In the genomic region with DNA sequence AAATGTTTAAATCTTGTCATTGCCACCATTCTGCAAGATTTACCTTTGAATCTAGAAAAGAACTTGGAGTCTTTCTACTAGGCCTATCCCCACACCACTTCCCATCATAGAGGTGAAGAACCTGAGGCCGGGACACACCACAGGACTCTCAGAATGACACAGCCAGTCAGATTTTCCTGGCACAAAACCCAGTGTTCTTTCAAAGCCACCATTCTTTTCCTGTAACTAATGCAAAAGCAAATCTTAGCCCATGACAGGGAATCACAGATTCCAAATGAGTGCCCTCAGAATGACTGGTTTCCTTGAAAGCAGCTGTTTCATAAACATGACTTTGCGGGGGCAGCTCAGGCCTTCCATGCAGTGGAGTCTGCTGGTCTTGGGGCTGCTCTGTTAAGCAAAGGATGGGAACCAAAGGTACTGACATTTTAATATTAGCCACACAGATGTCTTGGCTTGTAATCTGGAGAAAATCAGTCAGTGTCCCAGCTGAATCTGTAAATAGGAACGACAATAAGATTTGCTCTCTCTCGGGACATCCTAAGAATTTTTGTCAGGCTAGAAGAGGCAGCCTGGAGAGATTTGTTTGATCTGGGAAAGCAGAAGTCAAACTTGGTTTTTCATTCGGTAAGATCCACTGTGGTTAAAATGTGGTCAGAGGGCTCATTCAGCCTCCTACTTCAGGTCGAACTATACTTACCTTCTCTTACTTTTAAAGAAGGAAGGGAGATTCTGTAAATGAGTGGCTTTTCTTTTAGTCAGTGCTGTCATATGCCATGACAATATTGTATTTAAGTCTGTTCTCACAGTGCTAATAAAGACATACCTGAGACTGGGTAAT, we compare ENCODE assay signal across 8 cellular contexts.
A peak's percentile ranks its signal among the peaks of the same experiment; 100 is the strongest.
DNase-seq lines count a peak whose midpoint lies in the region; ATAC-seq and TF ChIP-seq lines count a peak whose summit lies in the region.

No MANE protein-coding gene starts in this region.

- no peak overlapping the region for H4K8ac ChIP-seq in mesenchymal stem cell (ENCODE audit: low read length)

- H2BK12ac ChIP-seq in mesenchymal stem cell (ENCODE audit: low read length in 2 of 2): no peak overlapping the region

- H3K9me3 ChIP-seq in PC-3 (ENCODE audit: low read length) (no peaks in the 10 kb centered on the region), mesenchymal stem cell (ENCODE audit: control insufficient read depth, low read length) (no peaks in the 10 kb centered on the region)

- H3K9ac ChIP-seq in PC-3 (ENCODE audit: low read length) (no peak overlapping the region), mesenchymal stem cell (ENCODE audit: low read length) (no peak overlapping the region)

- H2BK5ac ChIP-seq in mesenchymal stem cell (ENCODE audit: low read depth, low read length, poor library complexity, severe bottlenecking): no peak overlapping the region

- 91% methylated on average over 5 of the region's 6 CpGs for WGBS in mesenchymal stem cell

- CTCF ChIA-PET in PC-3 (lab: Charles Lee): no interaction called here

- H2AFZ ChIP-seq in PC-3 (ENCODE audit: low read length) (no peak overlapping the region), mesenchymal stem cell (ENCODE audit: low read depth, low read length) (no peak overlapping the region)

- H3K9me2 ChIP-seq in PC-3 (replicated peaks; ENCODE audit: low read length): no peaks in the 10 kb centered on the region

- peaks cover 25% of the 10 kb centered on the region for H3K4me1 Mint-ChIP-seq in HFFc6 (ENCODE audit: low read depth)

- H4K91ac ChIP-seq in mesenchymal stem cell (ENCODE audit: low read length): no peak overlapping the region

- POLR2A ChIA-PET in PC-3 (lab: Charles Lee; ENCODE audit: unreplicated experiment): no interaction called here

- H4K20me1 ChIP-seq in PC-3 (ENCODE audit: low read length): no peaks in the 10 kb centered on the region

- no peak overlapping the region for H3K18ac ChIP-seq in mesenchymal stem cell (ENCODE audit: low read depth in 1 of 2, low read length in 2 of 2)

- H2AK5ac ChIP-seq in mesenchymal stem cell (ENCODE audit: low read length, severe bottlenecking): no peak overlapping the region

- H3K36me3 ChIP-seq in PC-3 (ENCODE audit: low read depth, low read length) (no peaks in the 10 kb centered on the region), mesenchymal stem cell (ENCODE audit: control insufficient read depth in 1 of 2, insufficient read depth in 2 of 2, low read depth in 1 of 2, low read length in 2 of 2) (peaks cover 6 to 15% of the 10 kb centered on the region in 2 experiments)

- ATAC-seq in GM18858 (IDR thresholded peaks at IDR 0.05; ENCODE audit: unreplicated experiment) (peak; percentile 72), PC-3 (no peak), left colon (no peak)

- H3F3A ChIP-seq in PC-3 (ENCODE audit: low read length, unreplicated experiment): no peaks in the 10 kb centered on the region

- TF ChIP-seq CTCF in HFFc6 (IDR thresholded peaks at IDR 0.05) (no peak), PC-3 (conservative IDR thresholded peaks at IDR 0.05; ENCODE audit: low read depth, low read length) (no peak)

- H2BK120ac ChIP-seq in mesenchymal stem cell (ENCODE audit: low read depth, low read length): no peak overlapping the region

- no peaks in the 10 kb centered on the region for H3K9me3 Mint-ChIP-seq in HFFc6

- no peaks in the 10 kb centered on the region; the same call in none of the 2 replicates for H3K27me3 Mint-ChIP-seq in HFFc6 (ENCODE audit: insufficient read depth)

- peak; percentile 72 for DNase-seq in HFFc6
- DNase-seq in PC-3: peak; percentile 12
- DNase-seq in mesenchymal stem cell: peak; percentile 68
- no peak for DNase-seq in NCI-H774 (lab: John Stamatoyannopoulos, UW)
- no peak for DNase-seq in left colon
- DNase-seq in UCSD-AML1 (lab: John Stamatoyannopoulos, UW; ENCODE audit: unreplicated experiment): no peak
- no peak for DNase-seq in germinal center (ENCODE audit: low spot score)

- no peak overlapping the region for H3K4me3 Mint-ChIP-seq in HFFc6

- H3K23ac ChIP-seq in mesenchymal stem cell (ENCODE audit: low read length in 2 of 2): no peak overlapping the region

- H3K27ac ChIP-seq in PC-3 (ENCODE audit: low read length) (no peak overlapping the region), mesenchymal stem cell (ENCODE audit: low read length, poor library complexity, severe bottlenecking) (no peak overlapping the region)

- H3K14ac ChIP-seq in mesenchymal stem cell (ENCODE audit: low read length in 2 of 2): no peak overlapping the region

- H3K27me3 ChIP-seq in PC-3 (ENCODE audit: low read length) (no peaks in the 10 kb centered on the region), mesenchymal stem cell (ENCODE audit: control insufficient read depth in 1 of 2, insufficient read depth in 1 of 2, low read length in 2 of 2) (no peaks in the 10 kb centered on the region)

- H3K4me3 ChIP-seq in PC-3 (ENCODE audit: low read length) (no peak overlapping the region), mesenchymal stem cell (ENCODE audit: insufficient read depth in 1 of 2, low read depth in 1 of 2, low read length in 2 of 2) (no peak overlapping the region)

- no peak overlapping the region for H3K4ac ChIP-seq in mesenchymal stem cell (ENCODE audit: low read depth in 1 of 2, low read length in 2 of 2)

- H3K4me1 ChIP-seq in PC-3 (ENCODE audit: insufficient read depth, low read length) (no peaks in the 10 kb centered on the region), mesenchymal stem cell (ENCODE audit: control insufficient read depth, insufficient read depth, low read depth, low read length) (peaks cover 10% of the 10 kb centered on the region)

- peaks cover 3% of the 10 kb centered on the region; the same call in 1 of the 2 replicates for H3K36me3 Mint-ChIP-seq in HFFc6 (ENCODE audit: low read depth)

- H3K4me2 ChIP-seq in PC-3 (ENCODE audit: low read length): no peak overlapping the region
- no peak overlapping the region for H3K4me2 ChIP-seq in mesenchymal stem cell (ENCODE audit: low read length, poor library complexity, severe bottlenecking)

- intact Hi-C loops in PC-3 (cut with micrococcal nuclease) (no loop called here), left colon (cut with DNase I, micrococcal nuclease) (no loop called here)

- peak overlapping the region; percentile 76 for H3K27ac Mint-ChIP-seq in HFFc6

- BruUV-seq in PC-3 (replicated peaks; lab: Mats Ljungman, UMichigan): no TSS peak

- no peaks in the 10 kb centered on the region for H3K79me2 ChIP-seq in PC-3 (ENCODE audit: low read length)

- no peak overlapping the region for H2BK15ac ChIP-seq in mesenchymal stem cell (ENCODE audit: low read depth, poor library complexity, severe bottlenecking)

- H3K79me1 ChIP-seq in mesenchymal stem cell (replicated peaks; ENCODE audit: low read length, poor library complexity, severe bottlenecking): peaks cover 9% of the 10 kb centered on the region

Comparison
In these comparisons a context has a peak if more than half of its experiments do, and no peak if none do; other contexts are left out.
1. DNase-seq: peak in HFFc6 (single experiment), PC-3 (single experiment) and mesenchymal stem cell (single experiment); none in NCI-H774 (single experiment), left colon (0 of 2), UCSD-AML1 (single experiment) and germinal center (single experiment).